ENCODE assay signal across 25 cellular contexts in genomic region chr6:84416043-84416657, GRCh38.
"Had no signal": no experiment of that assay in that cellular context is flagged by ENCODE, and none has a peak within 500 bp of the region (broad histone marks: within the 10 kb centered on the region; RNA-seq: fewer than 3 reads in every experiment).

No MANE protein-coding gene starts in this region.

- H3K4me3 Mint-ChIP-seq: activated CD4-positive, alpha-beta memory T cell treated with anti-CD3 and anti-CD28 coated beads for 36 hours; activated CD4-positive, alpha-beta T cell treated with anti-CD3 and anti-CD28 coated beads, Interleukin-2, amount 10 ng/mL, durations not matched to agents 24 days and 14 days; central memory CD8-positive, alpha-beta T cell; nephron progenitor cell; stimulated activated naive B cell treated with anti-CD40 and anti-IgM and Interleukin-4, amounts not matched to agents 10 μg/mL and 1 μg/mL and 100 μg/mL, for 72 hours had no signal

- H3K4me3 ChIP-seq: colonic mucosa, dorsolateral prefrontal cortex, ovary, sigmoid colon, smooth muscle cell, testis had no signal

- H3K9me3 ChIP-seq: colonic mucosa, neutrophil, ovary, sigmoid colon, testis had no signal

- H3K4me1 Mint-ChIP-seq: activated CD4-positive, alpha-beta T cell treated with anti-CD3 and anti-CD28 coated beads, Interleukin-2, amount 10 ng/mL, durations not matched to agents 24 days and 14 days; central memory CD8-positive, alpha-beta T cell; stimulated activated naive B cell treated with anti-CD40 and anti-IgM and Interleukin-4, amounts not matched to agents 10 μg/mL and 1 μg/mL and 100 μg/mL, for 72 hours had no signal

- H3K27me3 Mint-ChIP-seq: activated CD4-positive, alpha-beta memory T cell treated with anti-CD3 and anti-CD28 coated beads for 36 hours; activated CD4-positive, alpha-beta T cell treated with anti-CD3 and anti-CD28 coated beads, Interleukin-2, amount 10 ng/mL, durations not matched to agents 24 days and 14 days; central memory CD8-positive, alpha-beta T cell; stimulated activated naive B cell treated with anti-CD40 and anti-IgM and Interleukin-4, amounts not matched to agents 10 μg/mL and 1 μg/mL and 100 μg/mL, for 72 hours had no signal

- ATAC-seq: left ventricle myocardium superior; stimulated activated naive B cell treated with anti-CD40 and anti-IgM and Interleukin-4, amounts not matched to agents 10 μg/mL and 1 μg/mL and 100 μg/mL, for 72 hours had no signal

- H3K27ac Mint-ChIP-seq: activated CD4-positive, alpha-beta memory T cell treated with anti-CD3 and anti-CD28 coated beads for 36 hours; activated CD4-positive, alpha-beta T cell treated with anti-CD3 and anti-CD28 coated beads, Interleukin-2, amount 10 ng/mL, durations not matched to agents 24 days and 14 days; nephron progenitor cell; progenitor cell of endocrine pancreas; stimulated activated naive B cell treated with anti-CD40 and anti-IgM and Interleukin-4, amounts not matched to agents 10 μg/mL and 1 μg/mL and 100 μg/mL, for 72 hours had no signal

- H3K27me3 ChIP-seq: colonic mucosa, ovary, sigmoid colon, testis had no signal

- H3K27ac ChIP-seq: colonic mucosa, dorsolateral prefrontal cortex, neutrophil, ovary, sigmoid colon, testis had no signal

- DNase-seq: activated CD4-positive, alpha-beta memory T cell treated with anti-CD3 and anti-CD28 coated beads for 36 hours; activated CD4-positive, alpha-beta T cell treated with anti-CD3 and anti-CD28 coated beads, Interleukin-2, amount 10 ng/mL, durations not matched to agents 24 days and 14 days; activated CD4-positive, CD25-positive, alpha-beta regulatory T cell treated with anti-CD3 and anti-CD28 coated beads, Interleukin-2, amount 50 U/mL, for 72 hours; activated CD8-positive, alpha-beta memory T cell treated with anti-CD3 and anti-CD28 coated beads, Interleukin-2, amount 50 U/mL, for 4 hours; activated gamma-delta T cell treated with Interleukin-2 at 50 U/mL for 16 hours; activated naive CD4-positive, alpha-beta T cell treated with anti-CD3 and anti-CD28 coated beads, Interleukin-2, amount 50 U/mL, for 16 hours; activated T-cell treated with anti-CD3 and anti-CD28 coated beads, Interleukin-2, amount 50 U/mL, for 1 hour; amygdala; colonic mucosa; dorsolateral prefrontal cortex; effector memory CD4-positive, alpha-beta T cell; foreskin melanocyte; left ventricle myocardium superior; nephron progenitor cell; ovary; sigmoid colon; stimulated activated CD4-positive, alpha-beta T cell treated with anti-CD3 and anti-CD28 coated beads, Interleukin-1b, Interleukin-23, amount 100 ng/mL, for 48 hours; stimulated activated naive B cell treated with anti-CD40 and anti-IgM and Interleukin-4, amounts not matched to agents 10 μg/mL and 1 μg/mL and 100 μg/mL, for 72 hours; T-helper 2 cell; testis; trophoblast cell had no signal

- H3K36me3 Mint-ChIP-seq: activated CD4-positive, alpha-beta memory T cell treated with anti-CD3 and anti-CD28 coated beads for 36 hours; stimulated activated naive B cell treated with anti-CD40 and anti-IgM and Interleukin-4, amounts not matched to agents 10 μg/mL and 1 μg/mL and 100 μg/mL, for 72 hours had no signal

- H3K4me2 ChIP-seq: smooth muscle cell had no signal

- H3K9me3 Mint-ChIP-seq: activated CD4-positive, alpha-beta T cell treated with anti-CD3 and anti-CD28 coated beads, Interleukin-2, amount 10 ng/mL, durations not matched to agents 24 days and 14 days; central memory CD8-positive, alpha-beta T cell; nephron progenitor cell; stimulated activated naive B cell treated with anti-CD40 and anti-IgM and Interleukin-4, amounts not matched to agents 10 μg/mL and 1 μg/mL and 100 μg/mL, for 72 hours had no signal

- H3K36me3 ChIP-seq: colonic mucosa, neutrophil, ovary, sigmoid colon had no signal

- H3K4me1 ChIP-seq: colonic mucosa, testis had no signal
